ENCODE assay signal across 10 cellular contexts in genomic region chr10:47986413-47987230, GRCh38. TPM values are rescaled to one million over a fixed set of nuclear protein-coding genes. Genes with fewer than 3 reads are reported as not detected.
A peak's percentile ranks its signal among the peaks of the same experiment; 100 is the strongest.
DNase-seq lines count a peak whose midpoint lies in the region; ATAC-seq and TF ChIP-seq lines count a peak whose summit lies in the region.
"Not testable (repeated sequence)": the region's sequence is repeated elsewhere in the genome, so short reads cannot be mapped to it uniquely, and the experiment has no call there.
"Had no signal": no experiment of that assay in that cellular context is flagged by ENCODE, and none has a peak within 500 bp of the region (broad histone marks: within the 10 kb centered on the region; RNA-seq: fewer than 3 reads in every experiment).

No MANE protein-coding gene starts in this region.

- intact Hi-C loops in activated CD8-positive, alpha-beta T cell treated with anti-CD3 and anti-CD28 coated beads for 36 hours (cut with micrococcal nuclease); left ventricle myocardium inferior (cut with micrococcal nuclease); sciatic nerve (cut with DNase I): not testable (repeated sequence)

- not testable (repeated sequence) for H3K27me3 ChIP-seq in HUES6 (ENCODE audit: control insufficient read depth, insufficient read depth, low read length); left ventricle myocardium inferior (ENCODE audit: low read depth)

- peak overlapping the region; percentile 51 for H3K9ac ChIP-seq in HUES6 (ENCODE audit: low read length)

- H3K27ac Mint-ChIP-seq in activated CD8-positive, alpha-beta T cell treated with anti-CD3 and anti-CD28 coated beads for 36 hours; brain: not testable (repeated sequence)

- not testable (repeated sequence) for H3K9me3 Mint-ChIP-seq in activated CD8-positive, alpha-beta T cell treated with anti-CD3 and anti-CD28 coated beads for 36 hours; brain

- H3K4me3 ChIP-seq in HUES6 (ENCODE audit: low read depth, low read length); mesodermal cell (ENCODE audit: extremely low read depth, insufficient read depth, low read length, poor library complexity, severe bottlenecking): not testable (repeated sequence)
- peak overlapping the region; percentile 34 for H3K4me3 ChIP-seq in left ventricle myocardium inferior

- TF ChIP-seq CTCF in activated CD8-positive, alpha-beta T cell treated with anti-CD3 and anti-CD28 coated beads for 36 hours (IDR thresholded peaks at IDR 0.05); brain (conservative IDR thresholded peaks at IDR 0.05): not testable (repeated sequence)
- peak; percentile 30 for TF ChIP-seq CTCF in left ventricle myocardium inferior (IDR thresholded peaks at IDR 0.05; ENCODE audit: borderline replicate concordance)

- H3K9me3 ChIP-seq in HUES6 (ENCODE audit: control insufficient read depth, insufficient read depth, low read depth, low read length); left ventricle myocardium inferior (replicated peaks); mesodermal cell (ENCODE audit: control insufficient read depth, low read length): not testable (repeated sequence)

- not testable (repeated sequence) for DNase-seq in activated CD8-positive, alpha-beta T cell treated with anti-CD3 and anti-CD28 coated beads for 36 hours; left ventricle myocardium inferior; sciatic nerve (ENCODE audit: low spot score)

- peak overlapping the region; percentile 12 for H3K4me3 Mint-ChIP-seq in activated CD8-positive, alpha-beta T cell treated with anti-CD3 and anti-CD28 coated beads for 36 hours
- peak overlapping the region in 4 of 5 experiments; percentile 36 to 56 (median 48) for H3K4me3 Mint-ChIP-seq in brain

- not testable (repeated sequence) for H3K27ac ChIP-seq in HUES6 (ENCODE audit: low read depth, low read length); left ventricle myocardium inferior (replicated peaks)
- H3K27ac ChIP-seq in mesodermal cell (ENCODE audit: low read depth, low read length, severe bottlenecking): peak overlapping the region; percentile 85

- H3K4me1 ChIP-seq in HUES6 (ENCODE audit: control insufficient read depth, insufficient read depth, low read length); left ventricle myocardium inferior; mesodermal cell (ENCODE audit: control insufficient read depth, insufficient read depth, low read length, poor library complexity, severe bottlenecking): not testable (repeated sequence)

- H3K36me3 ChIP-seq in HUES6 (ENCODE audit: control insufficient read depth, insufficient read depth, low read length); left ventricle myocardium inferior; mesodermal cell (ENCODE audit: control insufficient read depth, insufficient read depth, low read length): not testable (repeated sequence)

- ATAC-seq in GM19372 (IDR thresholded peaks at IDR 0.05; ENCODE audit: low read depth, unreplicated experiment) (peak; percentile 71), sciatic nerve (peak; percentile 90)
- ATAC-seq in activated CD8-positive, alpha-beta T cell treated with anti-CD3 and anti-CD28 coated beads for 36 hours: peak; percentile 91

- CTCF ChIA-PET in activated CD8-positive, alpha-beta T cell treated with anti-CD3 and anti-CD28 coated beads for 36 hours (lab: Charles Lee): not testable (repeated sequence)

- H3K4me1 Mint-ChIP-seq in activated CD8-positive, alpha-beta T cell treated with anti-CD3 and anti-CD28 coated beads for 36 hours (ENCODE audit: low read depth); brain: not testable (repeated sequence)

- POLR2A ChIA-PET in activated CD8-positive, alpha-beta T cell treated with anti-CD3 and anti-CD28 coated beads for 36 hours (lab: Charles Lee): not testable (repeated sequence)

- WGBS in mesodermal cell (ENCODE audit: insufficient coverage in 2 of 2), 2 experiments: 11% methylated on average over 3 of the region's 49 CpGs; no CpG with 5 or more reads in 1 of the 2 experiments

- not testable (repeated sequence) for H3K36me3 Mint-ChIP-seq in activated CD8-positive, alpha-beta T cell treated with anti-CD3 and anti-CD28 coated beads for 36 hours (ENCODE audit: low read depth); brain

- not testable (repeated sequence) for H3K27me3 Mint-ChIP-seq in activated CD8-positive, alpha-beta T cell treated with anti-CD3 and anti-CD28 coated beads for 36 hours; brain

RNA-seq across cellular contexts. Expression of gene FAM25C, which starts 13.0 kb away (rescaled TPM):
- not detected for total RNA-seq in activated CD8-positive, alpha-beta T cell treated with anti-CD3 and anti-CD28 coated beads for 36 hours
- polyA plus RNA-seq in brain (ENCODE audit: insufficient read depth, low read depth, low replicate concordance): not detected
- total RNA-seq in left ventricle myocardium inferior: not detected
- not detected for polyA plus RNA-seq in mesodermal cell (2013, experiment 1 of 2)
- not detected for polyA plus RNA-seq in mesodermal cell (2013, experiment 2 of 2)
- not detected for total RNA-seq in sciatic nerve
- total RNA-seq: T-helper 2 cell treated with Interferon-gamma antibody and Interleukin-4, amounts not matched to agents 100 ng/mL and 5 ng/mL, for 36 hours; thoracic aorta had no signal
- polyA plus RNA-seq: neural cell had no signal
